ENCODE assay signal across 1 cellular context in the genomic region with DNA sequence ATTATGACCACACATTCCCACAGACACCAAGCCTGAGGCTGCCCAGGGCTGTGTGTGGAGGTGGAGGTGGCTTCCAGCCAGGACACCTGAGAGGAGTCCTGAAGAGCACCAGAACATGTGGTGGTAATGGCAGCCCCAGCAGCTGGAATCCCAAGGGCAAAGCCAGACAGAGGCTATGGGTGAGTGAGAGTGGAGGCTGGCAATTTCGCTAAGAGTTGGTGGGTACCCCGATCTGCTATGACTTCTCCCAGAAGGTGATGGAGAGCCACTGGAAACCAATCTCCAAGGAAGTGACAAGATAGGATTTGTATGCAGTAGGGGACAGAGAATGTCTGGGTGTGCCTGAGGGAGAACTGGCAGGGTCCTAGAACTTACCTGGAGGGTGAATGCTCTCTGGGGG.
A peak's percentile ranks its signal among the peaks of the same experiment; 100 is the strongest.
TF ChIP-seq lines count a peak whose summit lies in the region.

No MANE protein-coding gene starts in this region.

TF ChIP-seq in K562, 482 proteins besides CTCF, POLR2A, EP300 and RAD21 (continued from another document and continues in another):
- TF ChIP-seq, protein P1, sequence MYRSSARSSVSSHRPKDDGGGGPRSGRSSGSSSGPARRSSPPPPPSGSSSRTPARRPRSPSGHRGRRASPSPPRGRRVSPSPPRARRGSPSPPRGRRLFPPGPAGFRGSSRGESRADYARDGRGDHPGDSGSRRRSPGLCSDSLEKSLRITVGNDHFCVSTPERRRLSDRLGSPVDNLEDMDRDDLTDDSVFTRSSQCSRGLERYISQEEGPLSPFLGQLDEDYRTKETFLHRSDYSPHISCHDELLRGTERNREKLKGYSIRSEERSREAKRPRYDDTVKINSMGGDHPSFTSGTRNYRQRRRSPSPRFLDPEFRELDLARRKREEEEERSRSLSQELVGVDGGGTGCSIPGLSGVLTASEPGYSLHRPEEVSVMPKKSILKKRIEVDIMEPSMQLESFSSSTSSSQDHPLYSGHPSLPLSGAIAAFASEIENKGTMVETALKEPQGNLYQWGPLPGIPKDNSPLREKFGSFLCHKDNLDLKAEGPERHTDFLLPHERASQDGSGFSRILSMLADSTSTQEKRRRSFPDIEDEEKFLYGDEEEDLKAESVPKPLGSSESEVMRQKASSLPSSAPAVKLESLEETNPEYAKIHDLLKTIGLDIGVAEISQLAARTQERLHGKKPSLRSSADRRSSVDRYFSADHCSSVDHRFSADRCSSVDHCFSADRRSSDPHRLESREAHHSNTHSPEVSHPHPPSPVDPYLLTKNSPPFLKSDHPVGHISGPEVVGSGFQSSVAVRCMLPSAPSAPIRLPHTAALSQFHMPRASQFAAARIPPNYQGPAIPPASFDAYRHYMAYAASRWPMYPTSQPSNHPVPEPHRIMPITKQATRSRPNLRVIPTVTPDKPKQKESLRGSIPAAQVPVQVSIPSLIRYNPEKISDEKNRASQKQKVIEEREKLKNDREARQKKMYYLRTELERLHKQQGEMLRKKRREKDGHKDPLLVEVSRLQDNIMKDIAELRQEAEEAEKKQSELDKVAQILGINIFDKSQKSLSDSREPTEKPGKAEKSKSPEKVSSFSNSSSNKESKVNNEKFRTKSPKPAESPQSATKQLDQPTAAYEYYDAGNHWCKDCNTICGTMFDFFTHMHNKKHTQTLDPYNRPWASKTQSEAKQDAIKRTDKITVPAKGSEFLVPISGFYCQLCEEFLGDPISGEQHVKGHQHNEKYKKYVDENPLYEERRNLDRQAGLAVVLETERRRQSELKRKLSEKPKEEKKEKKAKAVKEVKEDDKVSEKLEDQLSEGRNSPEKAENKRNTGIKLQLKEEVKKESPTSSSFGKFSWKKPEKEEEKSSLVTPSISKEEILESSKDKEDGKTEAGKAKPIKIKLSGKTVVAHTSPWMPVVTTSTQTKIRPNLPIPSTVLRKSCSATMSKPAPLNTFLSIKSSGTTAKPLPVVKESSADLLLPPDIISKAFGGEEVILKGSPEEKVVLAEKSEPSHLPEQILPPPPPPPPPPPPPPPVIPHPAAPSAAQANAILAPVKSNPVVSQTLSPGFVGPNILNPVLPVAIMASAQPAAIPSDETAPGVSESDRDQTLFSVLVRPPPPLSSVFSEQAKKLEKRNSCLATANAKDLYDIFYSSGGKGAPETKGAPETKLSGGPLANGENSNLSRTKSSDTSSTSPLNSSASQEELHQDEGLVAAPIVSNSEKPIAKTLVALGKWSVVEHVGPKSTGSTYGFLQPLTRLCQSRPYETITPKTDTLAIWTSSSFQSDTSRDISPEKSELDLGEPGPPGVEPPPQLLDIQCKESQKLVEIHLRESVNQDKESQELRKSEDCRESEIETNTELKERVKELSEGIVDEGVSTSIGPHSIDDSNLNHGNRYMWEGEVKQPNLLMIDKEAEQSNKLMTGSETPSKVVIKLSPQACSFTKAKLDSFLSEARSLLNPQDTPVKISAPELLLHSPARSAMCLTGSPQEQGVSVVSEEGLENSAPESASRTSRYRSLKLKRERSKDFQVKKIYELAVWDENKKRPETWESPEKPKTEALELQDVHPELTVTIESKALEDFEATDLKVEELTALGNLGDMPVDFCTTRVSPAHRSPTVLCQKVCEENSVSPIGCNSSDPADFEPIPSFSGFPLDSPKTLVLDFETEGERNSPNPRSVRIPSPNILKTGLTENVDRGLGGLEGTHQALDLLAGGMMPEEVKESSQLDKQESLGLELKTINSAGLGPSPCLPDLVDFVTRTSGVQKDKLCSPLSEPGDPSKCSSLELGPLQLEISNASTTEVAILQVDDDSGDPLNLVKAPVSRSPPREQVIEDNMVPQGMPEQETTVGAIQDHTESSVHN (IDR thresholded peaks at IDR 0.05; ENCODE audit: borderline replicate concordance in 1 of 2, low read depth in 1 of 2) = no peak
- no peak for TF ChIP-seq ZNF830 (CRISPR knock-in tag; IDR thresholded peaks at IDR 0.05)
- no peak for TF ChIP-seq MXI1 (IDR thresholded peaks at IDR 0.05; ENCODE audit: low read depth, low read length)
- TF ChIP-seq RBM39 (optimal IDR thresholded peaks at IDR 0.05; ENCODE audit: low read depth, low read length) = peak; percentile 61
- TF ChIP-seq, protein P2, sequence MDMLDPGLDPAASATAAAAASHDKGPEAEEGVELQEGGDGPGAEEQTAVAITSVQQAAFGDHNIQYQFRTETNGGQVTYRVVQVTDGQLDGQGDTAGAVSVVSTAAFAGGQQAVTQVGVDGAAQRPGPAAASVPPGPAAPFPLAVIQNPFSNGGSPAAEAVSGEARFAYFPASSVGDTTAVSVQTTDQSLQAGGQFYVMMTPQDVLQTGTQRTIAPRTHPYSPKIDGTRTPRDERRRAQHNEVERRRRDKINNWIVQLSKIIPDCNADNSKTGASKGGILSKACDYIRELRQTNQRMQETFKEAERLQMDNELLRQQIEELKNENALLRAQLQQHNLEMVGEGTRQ (CRISPR knock-in tag; IDR thresholded peaks at IDR 0.05) = 0 out of 2 replicates have a peak, but pooled peaks have one; percentile 15
- TF ChIP-seq, protein P3, sequence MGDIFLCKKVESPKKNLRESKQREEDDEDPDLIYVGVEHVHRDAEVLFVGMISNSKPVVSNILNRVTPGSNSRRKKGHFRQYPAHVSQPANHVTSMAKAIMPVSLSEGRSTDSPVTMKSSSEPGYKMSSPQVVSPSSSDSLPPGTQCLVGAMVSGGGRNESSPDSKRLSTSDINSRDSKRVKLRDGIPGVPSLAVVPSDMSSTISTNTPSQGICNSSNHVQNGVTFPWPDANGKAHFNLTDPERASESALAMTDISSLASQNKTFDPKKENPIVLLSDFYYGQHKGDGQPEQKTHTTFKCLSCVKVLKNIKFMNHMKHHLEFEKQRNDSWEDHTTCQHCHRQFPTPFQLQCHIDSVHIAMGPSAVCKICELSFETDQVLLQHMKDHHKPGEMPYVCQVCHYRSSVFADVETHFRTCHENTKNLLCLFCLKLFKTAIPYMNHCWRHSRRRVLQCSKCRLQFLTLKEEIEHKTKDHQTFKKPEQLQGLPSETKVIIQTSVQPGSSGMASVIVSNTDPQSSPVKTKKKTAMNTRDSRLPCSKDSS (IDR thresholded peaks at IDR 0.05; ENCODE audit: low read depth, partially characterized antibody) = no peak
- TF ChIP-seq POLR2H (tag; IDR thresholded peaks at IDR 0.05; ENCODE audit: low read depth) = no peak
- TF ChIP-seq NR2F6 (CRISPR knock-in tag; IDR thresholded peaks at IDR 0.05) = no peak
- no peak for TF ChIP-seq C11orf30 (IDR thresholded peaks at IDR 0.05; ENCODE audit: low read depth)
- TF ChIP-seq YY1 (IDR thresholded peaks at IDR 0.05; ENCODE audit: borderline replicate concordance in 1 of 3, control insufficient read depth in 1 of 3, extremely low read depth in 1 of 3, insufficient read depth in 3 of 3, insufficient read length in 1 of 3, insufficient replicate concordance in 2 of 3, low read depth in 1 of 3, low read length in 2 of 3) = no peak
- TF ChIP-seq CREB1 (IDR thresholded peaks at IDR 0.05) = no peak
- TF ChIP-seq CREB1 (CRISPR knock-in tag; IDR thresholded peaks at IDR 0.05) = no peak
- TF ChIP-seq EWSR1 (IDR thresholded peaks at IDR 0.05; ENCODE audit: borderline replicate concordance, low read depth, partially characterized antibody) = no peak
- no peak for TF ChIP-seq ZNF121 (CRISPR knock-in tag; conservative IDR thresholded peaks at IDR 0.05)
- TF ChIP-seq, protein P4, sequence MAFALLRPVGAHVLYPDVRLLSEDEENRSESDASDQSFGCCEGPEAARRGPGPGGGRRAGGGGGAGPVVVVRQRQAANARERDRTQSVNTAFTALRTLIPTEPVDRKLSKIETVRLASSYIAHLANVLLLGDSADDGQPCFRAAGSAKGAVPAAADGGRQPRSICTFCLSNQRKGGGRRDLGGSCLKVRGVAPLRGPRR (CRISPR knock-in tag; IDR thresholded peaks at IDR 0.05) = no peak
- TF ChIP-seq, protein P5, sequence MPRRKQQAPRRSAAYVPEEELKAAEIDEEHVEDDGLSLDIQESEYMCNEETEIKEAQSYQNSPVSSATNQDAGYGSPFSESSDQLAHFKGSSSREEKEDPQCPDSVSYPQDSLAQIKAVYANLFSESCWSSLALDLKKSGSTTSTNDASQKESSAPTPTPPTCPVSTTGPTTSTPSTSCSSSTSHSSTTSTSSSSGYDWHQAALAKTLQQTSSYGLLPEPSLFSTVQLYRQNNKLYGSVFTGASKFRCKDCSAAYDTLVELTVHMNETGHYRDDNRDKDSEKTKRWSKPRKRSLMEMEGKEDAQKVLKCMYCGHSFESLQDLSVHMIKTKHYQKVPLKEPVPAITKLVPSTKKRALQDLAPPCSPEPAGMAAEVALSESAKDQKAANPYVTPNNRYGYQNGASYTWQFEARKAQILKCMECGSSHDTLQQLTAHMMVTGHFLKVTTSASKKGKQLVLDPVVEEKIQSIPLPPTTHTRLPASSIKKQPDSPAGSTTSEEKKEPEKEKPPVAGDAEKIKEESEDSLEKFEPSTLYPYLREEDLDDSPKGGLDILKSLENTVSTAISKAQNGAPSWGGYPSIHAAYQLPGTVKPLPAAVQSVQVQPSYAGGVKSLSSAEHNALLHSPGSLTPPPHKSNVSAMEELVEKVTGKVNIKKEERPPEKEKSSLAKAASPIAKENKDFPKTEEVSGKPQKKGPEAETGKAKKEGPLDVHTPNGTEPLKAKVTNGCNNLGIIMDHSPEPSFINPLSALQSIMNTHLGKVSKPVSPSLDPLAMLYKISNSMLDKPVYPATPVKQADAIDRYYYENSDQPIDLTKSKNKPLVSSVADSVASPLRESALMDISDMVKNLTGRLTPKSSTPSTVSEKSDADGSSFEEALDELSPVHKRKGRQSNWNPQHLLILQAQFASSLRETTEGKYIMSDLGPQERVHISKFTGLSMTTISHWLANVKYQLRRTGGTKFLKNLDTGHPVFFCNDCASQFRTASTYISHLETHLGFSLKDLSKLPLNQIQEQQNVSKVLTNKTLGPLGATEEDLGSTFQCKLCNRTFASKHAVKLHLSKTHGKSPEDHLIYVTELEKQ (CRISPR knock-in tag; IDR thresholded peaks at IDR 0.05) = no peak
- no peak for TF ChIP-seq FOXK1 (CRISPR knock-in tag; IDR thresholded peaks at IDR 0.05; ENCODE audit: borderline replicate concordance)
- peak; percentile 15; the same call in 1 of the 2 replicates for TF ChIP-seq POLR2AphosphoS5 (IDR thresholded peaks at IDR 0.05; ENCODE audit: control insufficient read depth, insufficient read depth, low read depth, low read length)
- TF ChIP-seq, protein P6, sequence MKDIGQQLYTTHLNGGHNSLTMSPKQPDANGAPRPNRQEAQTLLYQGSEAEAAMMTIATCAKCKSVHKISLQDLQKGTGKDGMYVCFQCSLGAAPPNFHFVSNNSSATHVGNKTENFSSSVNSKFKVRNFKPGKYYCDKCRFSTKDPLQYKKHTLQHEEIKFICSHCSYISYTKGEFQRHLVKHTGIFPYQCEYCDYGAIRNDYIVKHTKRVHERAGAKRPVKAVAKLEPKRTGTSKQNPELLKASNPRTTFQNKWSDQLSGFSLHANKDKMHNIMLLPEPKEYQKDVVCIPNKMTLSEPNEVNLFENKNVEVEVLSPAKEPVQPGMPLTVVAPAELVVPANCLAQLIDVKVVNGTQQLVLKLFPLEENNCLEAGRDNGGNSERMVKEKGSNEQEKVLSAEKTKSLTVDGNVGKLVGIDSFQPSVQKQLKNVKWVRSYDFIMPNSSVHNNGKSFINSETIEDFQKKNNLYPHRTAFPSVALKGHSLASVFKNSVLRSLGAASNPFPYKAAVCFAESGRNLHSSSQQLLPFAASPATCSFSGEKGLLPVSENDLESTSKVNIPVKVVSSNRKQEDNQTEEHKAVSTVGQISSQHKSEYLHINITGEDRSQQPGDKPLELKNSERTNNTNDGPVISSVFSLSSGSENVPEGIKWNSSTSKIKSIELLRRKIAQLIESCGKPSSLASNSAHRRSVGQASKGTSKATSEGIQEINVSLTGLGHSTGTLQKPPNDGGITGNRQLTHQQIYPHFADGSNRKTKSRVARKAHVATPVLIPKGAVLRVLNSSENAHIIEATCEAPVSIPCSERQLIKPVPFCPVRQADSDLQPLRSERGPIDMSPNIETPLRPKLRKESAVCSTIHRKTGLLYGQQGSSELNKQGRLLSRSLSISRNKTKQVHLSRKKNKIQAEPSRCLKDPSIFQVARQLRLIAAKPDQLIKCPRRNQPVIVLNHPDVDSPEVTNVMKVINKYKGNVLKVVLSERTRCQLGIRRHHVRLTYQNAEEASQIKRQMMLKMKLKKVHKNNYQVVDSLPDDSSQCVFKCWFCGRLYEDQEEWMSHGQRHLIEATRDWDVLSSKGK (CRISPR knock-in tag; IDR thresholded peaks at IDR 0.05) = no peak
- no peak for TF ChIP-seq RFX5 (IDR thresholded peaks at IDR 0.05; ENCODE audit: low read depth, low read length)
- no peak for TF ChIP-seq CBFA2T3 (IDR thresholded peaks at IDR 0.05)
- TF ChIP-seq, protein P7, sequence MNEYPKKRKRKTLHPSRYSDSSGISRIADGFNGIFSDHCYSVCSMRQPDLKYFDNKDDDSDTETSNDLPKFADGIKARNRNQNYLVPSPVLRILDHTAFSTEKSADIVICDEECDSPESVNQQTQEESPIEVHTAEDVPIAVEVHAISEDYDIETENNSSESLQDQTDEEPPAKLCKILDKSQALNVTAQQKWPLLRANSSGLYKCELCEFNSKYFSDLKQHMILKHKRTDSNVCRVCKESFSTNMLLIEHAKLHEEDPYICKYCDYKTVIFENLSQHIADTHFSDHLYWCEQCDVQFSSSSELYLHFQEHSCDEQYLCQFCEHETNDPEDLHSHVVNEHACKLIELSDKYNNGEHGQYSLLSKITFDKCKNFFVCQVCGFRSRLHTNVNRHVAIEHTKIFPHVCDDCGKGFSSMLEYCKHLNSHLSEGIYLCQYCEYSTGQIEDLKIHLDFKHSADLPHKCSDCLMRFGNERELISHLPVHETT (CRISPR knock-in tag; conservative IDR thresholded peaks at IDR 0.05 in 1 of 2, IDR thresholded peaks at IDR 0.05 in 1 of 2) = 0 out of 4 replicates have a peak, but pooled peaks of 1 of the 2 experiments have one; percentile 49
- TF ChIP-seq, protein P8, sequence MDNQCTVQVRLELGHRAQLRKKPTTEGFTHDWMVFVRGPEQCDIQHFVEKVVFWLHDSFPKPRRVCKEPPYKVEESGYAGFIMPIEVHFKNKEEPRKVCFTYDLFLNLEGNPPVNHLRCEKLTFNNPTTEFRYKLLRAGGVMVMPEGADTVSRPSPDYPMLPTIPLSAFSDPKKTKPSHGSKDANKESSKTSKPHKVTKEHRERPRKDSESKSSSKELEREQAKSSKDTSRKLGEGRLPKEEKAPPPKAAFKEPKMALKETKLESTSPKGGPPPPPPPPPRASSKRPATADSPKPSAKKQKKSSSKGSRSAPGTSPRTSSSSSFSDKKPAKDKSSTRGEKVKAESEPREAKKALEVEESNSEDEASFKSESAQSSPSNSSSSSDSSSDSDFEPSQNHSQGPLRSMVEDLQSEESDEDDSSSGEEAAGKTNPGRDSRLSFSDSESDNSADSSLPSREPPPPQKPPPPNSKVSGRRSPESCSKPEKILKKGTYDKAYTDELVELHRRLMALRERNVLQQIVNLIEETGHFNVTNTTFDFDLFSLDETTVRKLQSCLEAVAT (IDR thresholded peaks at IDR 0.05) = no peak
